ENCODE assay signal across 8 cellular contexts in the genomic region with DNA sequence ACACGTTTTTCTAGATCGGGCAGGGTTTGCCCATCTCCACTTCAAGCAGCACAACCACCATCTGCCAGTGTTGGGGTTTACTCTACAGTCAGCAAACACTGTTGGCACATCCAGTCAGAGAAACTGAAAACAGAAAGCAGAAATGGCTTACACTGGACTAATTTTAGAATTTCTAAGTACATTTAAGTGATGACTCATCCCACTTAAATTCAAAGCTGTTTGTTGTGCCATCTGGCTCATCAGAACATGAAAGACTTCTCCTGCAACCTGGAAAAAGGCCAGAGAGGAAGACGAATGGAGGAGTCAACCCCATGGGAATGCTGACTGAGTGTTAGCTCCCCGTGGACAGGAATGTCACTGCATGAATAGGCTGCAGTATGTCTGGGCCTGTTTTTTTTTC. TPM values are rescaled to one million over a fixed set of nuclear protein-coding genes. Genes with fewer than 3 reads are reported as not detected.
DNase-seq lines count a peak whose midpoint lies in the region; ATAC-seq and TF ChIP-seq lines count a peak whose summit lies in the region.

No MANE protein-coding gene starts in this region.

- peak; percentile 99 for DNase-seq in EH (ENCODE audit: low read depth)
- peak; percentile 79 to 93 for DNase-seq in NCI-H446 (lab: John Stamatoyannopoulos, UW)
- DNase-seq in amniotic stem cell (lab: John Stamatoyannopoulos, UW) = peak; percentile 78
- peak; percentile 16 to 67 for DNase-seq in hippocampal formation (lab: John Stamatoyannopoulos, UW)
- DNase-seq in type B pancreatic cell (ENCODE audit: extremely low spot score, unreplicated experiment) = no peak
- no peak for DNase-seq in effector CD8-positive, alpha-beta T cell (lab: John Stamatoyannopoulos, UW)

- no peak for TF ChIP-seq CTCF in type B pancreatic cell (conservative IDR thresholded peaks at IDR 0.05)

- peaks cover 6% of the 10 kb centered on the region for H3K9me3 Mint-ChIP-seq in type B pancreatic cell

- ATAC-seq in GM19455 (IDR thresholded peaks at IDR 0.05; ENCODE audit: unreplicated experiment) (peak; percentile 66), HG03342 (IDR thresholded peaks at IDR 0.05; ENCODE audit: unreplicated experiment) (peak; percentile 88)

- H3K36me3 Mint-ChIP-seq in type B pancreatic cell = peaks cover 3% of the 10 kb centered on the region

- H3K4me3 Mint-ChIP-seq in type B pancreatic cell = no peak overlapping the region

- H3K27me3 Mint-ChIP-seq in type B pancreatic cell = no peaks in the 10 kb centered on the region

- H3K4me1 Mint-ChIP-seq in type B pancreatic cell (ENCODE audit: unreplicated experiment) = peaks cover 14% of the 10 kb centered on the region

- peak overlapping the region; percentile 89 for H3K27ac Mint-ChIP-seq in type B pancreatic cell

RNA-seq across cellular contexts. Expression of a gene that starts 21.8 kb away (rescaled TPM):
- 0.63 TPM in 1 of 2 replicates, not detected in the other for total RNA-seq in type B pancreatic cell (ENCODE audit: low replicate concordance)

RNA-seq across cellular contexts. Expression of a gene that starts 30.3 kb away (rescaled TPM):
- 0.46 and 0.52 TPM in 2 replicates for total RNA-seq in type B pancreatic cell (ENCODE audit: low replicate concordance)

Comparison
In these comparisons a context has a peak if more than half of its experiments do, and no peak if none do; other contexts are left out.
1. DNase-seq: peak in EH (single experiment), NCI-H446 (2 of 2), amniotic stem cell (single experiment) and hippocampal formation (2 of 2); none in type B pancreatic cell (single experiment) and effector CD8-positive, alpha-beta T cell (single experiment).